ENCODE assay signal across 17 cellular contexts in genomic region chr18:2910261-2910660, GRCh38.
"Had no signal": no experiment of that assay in that cellular context is flagged by ENCODE, and none has a peak within 500 bp of the region (broad histone marks: within the 10 kb centered on the region; RNA-seq: fewer than 3 reads in every experiment).

No MANE protein-coding gene starts in this region.

- ATAC-seq: left colon; left ventricle myocardium superior; stimulated activated naive CD8-positive, alpha-beta T cell treated with anti-CD3 and anti-CD28 coated beads, Interleukin-15, Interleukin-2, amounts not matched to agents 100 U/mL and 50 U/mL, for 24 hours had no signal

- H3K27me3 ChIP-seq: hepatocyte, thyroid gland had no signal

- H3K4me3 Mint-ChIP-seq: type B pancreatic cell had no signal

- H3K9me3 Mint-ChIP-seq: nephron, type B pancreatic cell had no signal

- H3K27ac Mint-ChIP-seq: nephron, type B pancreatic cell had no signal

- H3K9me3 ChIP-seq: sigmoid colon, suprapubic skin, thyroid gland had no signal

- H3K4me3 ChIP-seq: hepatocyte, lung, sigmoid colon, skin epidermis, suprapubic skin, thyroid gland had no signal

- DNase-seq: cerebellar nuclear complex; dermis blood vessel endothelial cell; left colon; left ventricle myocardium superior; mesenchymal stem cell; midbrain; occipital lobe; sigmoid colon; stimulated activated naive CD8-positive, alpha-beta T cell treated with anti-CD3 and anti-CD28 coated beads, Interleukin-15, Interleukin-2, amounts not matched to agents 100 U/mL and 50 U/mL, for 24 hours; thyroid gland had no signal

- H3K4me1 ChIP-seq: foreskin keratinocyte had no signal

- H3K4me2 ChIP-seq: hepatocyte had no signal

- H3K27ac ChIP-seq: foreskin keratinocyte, hepatocyte, sigmoid colon, skin epidermis, suprapubic skin, thyroid gland had no signal

- H2AFZ ChIP-seq: hepatocyte had no signal
